ENCODE assay signal across 9 cellular contexts in genomic region chr18:62325806-62326645, GRCh38. TPM values are rescaled to one million over a fixed set of nuclear protein-coding genes. Genes with fewer than 3 reads are reported as not detected.
DNase-seq lines count a peak whose midpoint lies in the region; ATAC-seq and TF ChIP-seq lines count a peak whose summit lies in the region.
"Had no signal": no experiment of that assay in that cellular context is flagged by ENCODE, and none has a peak within 500 bp of the region (broad histone marks: within the 10 kb centered on the region; RNA-seq: fewer than 3 reads in every experiment).

No MANE protein-coding gene starts in this region.

- in situ Hi-C loops in ACHN (cut with HindIII; ENCODE audit: low pct_ligation_motif_present, low pct_unique_long_range_greater_than_20kb, low sequenced_read_pairs): no loop called here

- 5 to 7% (median 6%) methylated on average over 33 to 45 of the region's 45 CpGs for WGBS in heart left ventricle, 4 donors

- DNase-seq in ACHN (peak; percentile 13), M059J (ENCODE audit: low read depth) (peak; percentile 39), heart left ventricle (peak in 1 of 5 donors; percentile 65), retinal pigment epithelial cell (ENCODE audit: low read depth) (no peak), 8988T (no peak), NCI-H1694 (lab: John Stamatoyannopoulos, UW) (no peak)
- peak; percentile 49 to 59 for DNase-seq in activated T-cell treated with anti-CD3 and anti-CD28 coated beads, Interleukin-2, amount 50 U/mL, for 48 hours

- H3K27ac ChIP-seq in heart left ventricle: no peak overlapping the region
- H3K27ac ChIP-seq: epithelial cell of prostate had no signal

- H3K36me3 ChIP-seq in heart left ventricle: no peaks in the 10 kb centered on the region

- no peak for TF ChIP-seq CTCF in heart left ventricle (IDR thresholded peaks at IDR 0.05)
- no peak for TF ChIP-seq CTCF in retinal pigment epithelial cell (conservative IDR thresholded peaks at IDR 0.05; ENCODE audit: low read depth, low read length)

- H3K9me3 ChIP-seq in heart left ventricle: no peaks in the 10 kb centered on the region

- peak; percentile 18 for ATAC-seq in GM18505 (IDR thresholded peaks at IDR 0.05; ENCODE audit: unreplicated experiment)
- ATAC-seq in heart left ventricle: no peak

- H3K4me1 ChIP-seq in heart left ventricle: peaks cover 4 to 68% (median 31%) of the 10 kb centered on the region in 12 donors

- peaks cover 18 to 69% (median 47%) of the 10 kb centered on the region in 9 donors for H3K27me3 ChIP-seq in heart left ventricle

- peak overlapping the region; percentile 28 to 61 (median 52) for H3K4me3 ChIP-seq in heart left ventricle
- peak overlapping the region; percentile 62 for H3K4me3 ChIP-seq in retinal pigment epithelial cell (ENCODE audit: low read length)

- intact Hi-C loops in heart left ventricle (cut with DNase I): loop anchor here in 1 of 10 donors (10.0 kb wide), 1 partner anchor 259 kb away; no protein-coding TSS in a partner anchor

- TF ChIP-seq POLR2A in GM18505 (IDR thresholded peaks at IDR 0.05; ENCODE audit: borderline replicate concordance, extremely low read depth, insufficient read depth, insufficient read length) (no peak), heart left ventricle (IDR thresholded peaks at IDR 0.05) (no peak)

RNA-seq across cellular contexts. Expression of gene TNFRSF11A, which starts 0.9 kb away (rescaled TPM):
- total RNA-seq in M059J (2014; rRNA removed; shearing (Covaris generic)): 1.3 and 3.8 TPM in 2 replicates
- 1 to 10 TPM in 8 of 9 donors, under 1 TPM in 1; 0.16 to 5.0 (median 1.5) TPM for total RNA-seq in heart left ventricle
- polyA plus RNA-seq in heart left ventricle: under 1 TPM; 0.23 to 0.42 TPM

Comparison
In these comparisons a context has a peak if more than half of its experiments do, and no peak if none do; other contexts are left out.
1. DNase-seq: peak in ACHN (single experiment), M059J (single experiment) and activated T-cell treated with anti-CD3 and anti-CD28 coated beads, Interleukin-2, amount 50 U/mL, for 48 hours (2 of 2); none in retinal pigment epithelial cell (single experiment), 8988T (single experiment) and NCI-H1694 (single experiment).